Comparison of ENCODE assay signal across 8 cellular contexts in the genomic region with DNA sequence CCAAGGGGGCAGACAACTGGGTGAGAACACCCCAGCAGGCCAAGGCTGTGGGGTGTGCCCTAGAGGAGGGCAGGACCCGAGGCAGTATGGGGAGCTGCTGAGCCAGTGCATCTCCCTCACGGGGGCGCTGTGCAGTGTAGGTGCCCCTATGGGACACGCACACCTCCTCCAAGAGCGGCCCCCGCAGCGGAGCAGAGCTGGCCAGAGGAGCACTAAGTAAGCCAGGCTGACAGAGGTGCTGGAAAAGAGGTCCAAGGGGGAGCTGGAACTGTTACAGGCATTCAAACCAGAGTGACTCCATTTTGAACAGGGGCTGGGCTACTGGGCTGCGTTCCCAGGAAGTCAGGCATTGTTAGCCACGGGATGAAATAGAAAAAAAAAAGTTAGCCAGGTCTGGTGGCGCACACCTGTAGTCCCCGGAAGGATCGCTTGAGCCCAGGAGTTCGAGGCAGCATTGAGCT. TPM values are rescaled to one million over a fixed set of nuclear protein-coding genes. Genes with fewer than 3 reads are reported as not detected.
A peak's percentile ranks its signal among the peaks of the same experiment; 100 is the strongest.
DNase-seq lines count a peak whose midpoint lies in the region; ATAC-seq and TF ChIP-seq lines count a peak whose summit lies in the region.

No MANE protein-coding gene starts in this region.

- peak overlapping the region; percentile 83 for H3K4me3 Mint-ChIP-seq in activated T-helper 2 cell treated with anti-CD3 and anti-CD28 coated beads, Interferon-gamma antibody, Interleukin-2, Interleukin-4, amounts not matched to agents 10 μg/mL and 5 μg/mL and 100 μg/mL, durations not matched to agents 14 hours and 24 hours and 36 hours (ENCODE audit: low read depth)

- peak overlapping the region; percentile 84 for H3K27ac Mint-ChIP-seq in activated T-helper 2 cell treated with anti-CD3 and anti-CD28 coated beads, Interferon-gamma antibody, Interleukin-2, Interleukin-4, amounts not matched to agents 10 μg/mL and 5 μg/mL and 100 μg/mL, durations not matched to agents 14 hours and 24 hours and 36 hours

- no peaks in the 10 kb centered on the region for H3K4me1 ChIP-seq in BE2C
- H3K4me1 ChIP-seq in PC-3 (ENCODE audit: insufficient read depth, low read length), result no peaks in the 10 kb centered on the region
- H3K4me1 ChIP-seq in psoas muscle, result peaks cover 4% of the 10 kb centered on the region
- no peaks in the 10 kb centered on the region for H3K4me1 ChIP-seq in urinary bladder (ENCODE audit: insufficient read depth)

- peak overlapping the region; percentile 28; the same call in 1 of the 2 replicates for H3K9ac ChIP-seq in PC-3 (ENCODE audit: low read length)

- H3K9me3 Mint-ChIP-seq in activated T-helper 2 cell treated with anti-CD3 and anti-CD28 coated beads, Interferon-gamma antibody, Interleukin-2, Interleukin-4, amounts not matched to agents 10 μg/mL and 5 μg/mL and 100 μg/mL, durations not matched to agents 14 hours and 24 hours and 36 hours, result no peaks in the 10 kb centered on the region

- H3K36me3 Mint-ChIP-seq in activated T-helper 2 cell treated with anti-CD3 and anti-CD28 coated beads, Interferon-gamma antibody, Interleukin-2, Interleukin-4, amounts not matched to agents 10 μg/mL and 5 μg/mL and 100 μg/mL, durations not matched to agents 14 hours and 24 hours and 36 hours (ENCODE audit: low read depth), result no peaks in the 10 kb centered on the region

- H2AFZ ChIP-seq in PC-3 (ENCODE audit: low read length), result peak overlapping the region; percentile 96

- CTCF ChIA-PET in PC-3 (lab: Charles Lee), result interaction anchor here (0.5 to 0.6 kb wide), 2 partner anchors 121 to 204 kb away, joined by 3 to 11 read pairs; no protein-coding TSS in a partner anchor

- H3K27me3 ChIP-seq in BE2C (peaks cover 3% of the 10 kb centered on the region; the same call in 1 of the 2 replicates), PC-3 (ENCODE audit: low read length) (no peaks in the 10 kb centered on the region), psoas muscle (ENCODE audit: insufficient read depth in 3 of 3, low read length in 2 of 3) (peaks cover 0 to 14% (median 8%) of the 10 kb centered on the region in 3 donors)

- H3K27me3 Mint-ChIP-seq in activated T-helper 2 cell treated with anti-CD3 and anti-CD28 coated beads, Interferon-gamma antibody, Interleukin-2, Interleukin-4, amounts not matched to agents 10 μg/mL and 5 μg/mL and 100 μg/mL, durations not matched to agents 14 hours and 24 hours and 36 hours (ENCODE audit: low read depth), result no peaks in the 10 kb centered on the region

- H3K4me3 ChIP-seq in BE2C (ENCODE audit: low read depth, low read length), result peak overlapping the region; percentile 55
- H3K4me3 ChIP-seq in PC-3 (ENCODE audit: low read length), result peak overlapping the region; percentile 72
- H3K4me3 ChIP-seq in psoas muscle, result peak overlapping the region; percentile 64
- peak overlapping the region; percentile 10 for H3K4me3 ChIP-seq in urinary bladder (ENCODE audit: low read depth, low read length)

- no peaks in the 10 kb centered on the region for H3K9me2 ChIP-seq in PC-3 (replicated peaks; ENCODE audit: low read length)

- no peaks in the 10 kb centered on the region for H4K20me1 ChIP-seq in PC-3 (ENCODE audit: low read length)

- H3K27ac ChIP-seq in PC-3 (ENCODE audit: low read length), result no peak overlapping the region
- no peak overlapping the region for H3K27ac ChIP-seq in psoas muscle
- H3K27ac ChIP-seq in urinary bladder (ENCODE audit: low read depth), result no peak overlapping the region

- H3K79me2 ChIP-seq in PC-3 (ENCODE audit: low read length), result no peaks in the 10 kb centered on the region

- DNase-seq in BE2C (peak; percentile 84), GM20000 (ENCODE audit: low spot score) (peak; percentile 78), PC-3 (peak; percentile 6), head of caudate nucleus (peak in 41 of 42 donors; percentile 13 to 73 (median 49)), psoas muscle (peak; percentile 45 to 73)
- peak; percentile 63 for DNase-seq in activated T-helper 2 cell treated with anti-CD3 and anti-CD28 coated beads, Interferon-gamma antibody, Interleukin-2, Interleukin-4, amounts not matched to agents 10 μg/mL and 5 μg/mL and 100 μg/mL, durations not matched to agents 14 hours and 24 hours and 36 hours (ENCODE audit: low spot score)

- H3F3A ChIP-seq in PC-3 (ENCODE audit: low read length, unreplicated experiment), result no peaks in the 10 kb centered on the region

- peaks cover 8% of the 10 kb centered on the region for H3K4me1 Mint-ChIP-seq in activated T-helper 2 cell treated with anti-CD3 and anti-CD28 coated beads, Interferon-gamma antibody, Interleukin-2, Interleukin-4, amounts not matched to agents 10 μg/mL and 5 μg/mL and 100 μg/mL, durations not matched to agents 14 hours and 24 hours and 36 hours (ENCODE audit: low read depth)

- H3K36me3 ChIP-seq in BE2C, result no peaks in the 10 kb centered on the region
- no peaks in the 10 kb centered on the region for H3K36me3 ChIP-seq in PC-3 (ENCODE audit: low read depth, low read length)
- no peaks in the 10 kb centered on the region for H3K36me3 ChIP-seq in psoas muscle (ENCODE audit: insufficient read depth in 1 of 2, low read depth in 1 of 2)
- H3K36me3 ChIP-seq in urinary bladder (ENCODE audit: insufficient read depth), result no peaks in the 10 kb centered on the region

- peak; percentile 71 for TF ChIP-seq CTCF in BE2C (IDR thresholded peaks at IDR 0.05; ENCODE audit: low read depth, low read length)
- peak; percentile 52 for TF ChIP-seq CTCF in GM20000 (IDR thresholded peaks at IDR 0.05; ENCODE audit: extremely low read depth, missing control alignments)
- peak; percentile 37 for TF ChIP-seq CTCF in PC-3 (conservative IDR thresholded peaks at IDR 0.05; ENCODE audit: low read depth, low read length)
- no peak for TF ChIP-seq CTCF in psoas muscle (IDR thresholded peaks at IDR 0.05)

- no TSS peak for BruUV-seq in PC-3 (replicated peaks; lab: Mats Ljungman, UMichigan)

- ATAC-seq in PC-3 (no peak; the same call in 1 of the 2 replicates), psoas muscle (peak; percentile 29 to 79 (median 66)), HG03571 (IDR thresholded peaks at IDR 0.05; ENCODE audit: unreplicated experiment) (no peak)

- H3K9me3 ChIP-seq in BE2C (no peaks in the 10 kb centered on the region), PC-3 (ENCODE audit: low read length) (no peaks in the 10 kb centered on the region), psoas muscle (no peaks in the 10 kb centered on the region)

- H3K4me2 ChIP-seq in PC-3 (ENCODE audit: low read length), result peak overlapping the region; percentile 97

- WGBS in psoas muscle, 3 donors, result 16 to 30% (median 16%) methylated on average over 13 of the region's 13 CpGs
- WGBS in urinary bladder, result 26% methylated on average over 13 of the region's 13 CpGs

- POLR2A ChIA-PET in PC-3 (lab: Charles Lee; ENCODE audit: unreplicated experiment), result interaction anchor here (0.5 kb wide), 1 partner anchor 201 kb away, joined by 3 read pairs; a partner anchor contains a TSS

- intact Hi-C loops in PC-3 (cut with micrococcal nuclease) (loop anchor here (5.0 kb wide), 1 partner anchor 195 kb away; no protein-coding TSS in a partner anchor), head of caudate nucleus (cut with DNase I) (loop anchor here (5.0 kb wide), 2 partner anchors 120 to 195 kb away; no protein-coding TSS in a partner anchor), psoas muscle (cut with DNase I) (loop anchor here (2.0 to 10.0 kb wide), 5 partner anchors 120 to 433 kb away; no protein-coding TSS in a partner anchor)
- intact Hi-C loops in activated T-helper 2 cell treated with anti-CD3 and anti-CD28 coated beads, Interferon-gamma antibody, Interleukin-2, Interleukin-4, amounts not matched to agents 10 μg/mL and 5 μg/mL and 100 μg/mL, durations not matched to agents 14 hours and 24 hours and 36 hours (cut with micrococcal nuclease), result loop anchor here (5.0 kb wide), 2 partner anchors 105 to 220 kb away; no protein-coding TSS in a partner anchor

RNA-seq across cellular contexts. Expression of a gene that starts 41.8 kb away (rescaled TPM):
- 11.4 TPM for polyA plus RNA-seq in BE2C (2012; ENCODE audit: insufficient read depth, insufficient read length, low read depth)
- total RNA-seq in PC-3 (2014; rRNA removed) (31.7 and 35.9 TPM in 2 replicates), psoas muscle (10 to 100 TPM; 18.4 to 46.9 (median 33.1) TPM), urinary bladder (19.4 TPM)
- 13.3 and 15.2 TPM in 2 replicates for total RNA-seq in activated T-helper 2 cell treated with anti-CD3 and anti-CD28 coated beads, Interferon-gamma antibody, Interleukin-2, Interleukin-4, amounts not matched to agents 10 μg/mL and 5 μg/mL and 100 μg/mL, durations not matched to agents 14 hours and 24 hours and 36 hours
- polyA plus RNA-seq in psoas muscle (10 to 100 TPM; 18.6 to 35.6 (median 24.1) TPM), urinary bladder (48.8 TPM)

RNA-seq across cellular contexts. Expression of a gene that starts 42.1 kb away (rescaled TPM):
- polyA plus RNA-seq in BE2C (2012; ENCODE audit: insufficient read depth, insufficient read length, low read depth), result 113 TPM
- total RNA-seq in PC-3 (2014; rRNA removed) (87.5 and 97.0 TPM in 2 replicates), psoas muscle (10 to 100 TPM; 31.5 to 58.0 (median 41.7) TPM), urinary bladder (44.1 TPM)
- total RNA-seq in activated T-helper 2 cell treated with anti-CD3 and anti-CD28 coated beads, Interferon-gamma antibody, Interleukin-2, Interleukin-4, amounts not matched to agents 10 μg/mL and 5 μg/mL and 100 μg/mL, durations not matched to agents 14 hours and 24 hours and 36 hours, result 34.9 and 36.3 TPM in 2 replicates
- polyA plus RNA-seq in psoas muscle (10 to 100 TPM; 42.1 to 83.6 (median 67.2) TPM), urinary bladder (123 TPM)

Comparison
In these comparisons a context has a peak if more than half of its experiments do, and no peak if none do; other contexts are left out.
1. DNase-seq: peak in every context shown above with its lines; median percentile 84 in BE2C; 78 in GM20000; 63 in activated T-helper 2 cell treated with anti-CD3 and anti-CD28 coated beads, Interferon-gamma antibody, Interleukin-2, Interleukin-4, amounts not matched to agents 10 μg/mL and 5 μg/mL and 100 μg/mL, durations not matched to agents 14 hours and 24 hours and 36 hours; 59 in psoas muscle; 49 in head of caudate nucleus; 6 in PC-3.
2. H3K4me3 ChIP-seq: peak in every context shown above with its lines; median percentile 72 in PC-3; 64 in psoas muscle; 55 in BE2C; 10 in urinary bladder.
3. ATAC-seq: peak in psoas muscle (4 of 4); none in PC-3 (single experiment) and HG03571 (single experiment).